ENCODE assay signal across 1 cellular context in the genomic region with DNA sequence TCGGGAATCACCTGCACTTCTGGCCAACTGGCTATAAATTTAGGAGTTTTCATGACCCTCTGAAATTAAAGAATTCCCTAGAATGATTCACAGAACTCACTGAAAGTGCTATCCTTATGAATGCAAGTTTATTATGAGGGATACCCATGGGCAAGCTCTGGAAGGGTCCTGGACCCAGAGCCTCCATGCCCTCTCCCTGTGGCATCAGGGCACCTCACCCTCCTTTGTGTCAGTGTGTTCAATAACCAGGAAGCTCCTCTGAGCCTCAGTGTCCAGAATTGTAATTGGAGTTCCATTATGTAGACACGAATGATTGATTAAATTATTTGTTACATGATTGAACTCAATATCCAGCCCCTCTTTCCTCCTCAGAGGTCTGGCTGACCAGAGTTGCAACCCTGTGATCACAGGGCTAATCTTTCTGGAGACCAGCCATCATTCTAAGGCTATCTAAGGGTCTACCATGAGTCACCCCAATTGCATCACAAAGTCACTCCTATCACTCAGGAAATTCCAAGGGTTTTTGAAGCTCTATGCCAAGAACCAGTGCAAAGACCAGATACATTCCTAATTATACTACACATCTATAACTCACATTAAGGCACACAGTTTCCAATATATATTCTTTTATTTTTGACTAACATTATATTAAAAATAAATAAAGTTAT.
TF ChIP-seq lines count a peak whose summit lies in the region.

No MANE protein-coding gene starts in this region.

TF ChIP-seq in SK-N-SH treated with all-trans-retinoic acid at 6 μM for 48 hours, 23 proteins besides CTCF, POLR2A, EP300 and RAD21 (continued from another document):
- TF ChIP-seq, protein P1, sequence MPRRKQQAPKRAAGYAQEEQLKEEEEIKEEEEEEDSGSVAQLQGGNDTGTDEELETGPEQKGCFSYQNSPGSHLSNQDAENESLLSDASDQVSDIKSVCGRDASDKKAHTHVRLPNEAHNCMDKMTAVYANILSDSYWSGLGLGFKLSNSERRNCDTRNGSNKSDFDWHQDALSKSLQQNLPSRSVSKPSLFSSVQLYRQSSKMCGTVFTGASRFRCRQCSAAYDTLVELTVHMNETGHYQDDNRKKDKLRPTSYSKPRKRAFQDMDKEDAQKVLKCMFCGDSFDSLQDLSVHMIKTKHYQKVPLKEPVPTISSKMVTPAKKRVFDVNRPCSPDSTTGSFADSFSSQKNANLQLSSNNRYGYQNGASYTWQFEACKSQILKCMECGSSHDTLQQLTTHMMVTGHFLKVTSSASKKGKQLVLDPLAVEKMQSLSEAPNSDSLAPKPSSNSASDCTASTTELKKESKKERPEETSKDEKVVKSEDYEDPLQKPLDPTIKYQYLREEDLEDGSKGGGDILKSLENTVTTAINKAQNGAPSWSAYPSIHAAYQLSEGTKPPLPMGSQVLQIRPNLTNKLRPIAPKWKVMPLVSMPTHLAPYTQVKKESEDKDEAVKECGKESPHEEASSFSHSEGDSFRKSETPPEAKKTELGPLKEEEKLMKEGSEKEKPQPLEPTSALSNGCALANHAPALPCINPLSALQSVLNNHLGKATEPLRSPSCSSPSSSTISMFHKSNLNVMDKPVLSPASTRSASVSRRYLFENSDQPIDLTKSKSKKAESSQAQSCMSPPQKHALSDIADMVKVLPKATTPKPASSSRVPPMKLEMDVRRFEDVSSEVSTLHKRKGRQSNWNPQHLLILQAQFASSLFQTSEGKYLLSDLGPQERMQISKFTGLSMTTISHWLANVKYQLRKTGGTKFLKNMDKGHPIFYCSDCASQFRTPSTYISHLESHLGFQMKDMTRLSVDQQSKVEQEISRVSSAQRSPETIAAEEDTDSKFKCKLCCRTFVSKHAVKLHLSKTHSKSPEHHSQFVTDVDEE (CRISPR knock-in tag; IDR thresholded peaks at IDR 0.05): no peak
- TF ChIP-seq PATZ1 (CRISPR knock-in tag; IDR thresholded peaks at IDR 0.05; ENCODE audit: borderline replicate concordance): peak; percentile 27; the same call in 1 of the 2 replicates
- no peak for TF ChIP-seq ZFP30 (CRISPR knock-in tag; IDR thresholded peaks at IDR 0.05)
- no peak for TF ChIP-seq TCF4 (CRISPR knock-in tag; IDR thresholded peaks at IDR 0.05; ENCODE audit: borderline replicate concordance)
- TF ChIP-seq ZC3H10 (CRISPR knock-in tag; IDR thresholded peaks at IDR 0.05): no peak
- TF ChIP-seq ZNF8 (CRISPR knock-in tag; IDR thresholded peaks at IDR 0.05): no peak
- TF ChIP-seq ESRRG (CRISPR knock-in tag; IDR thresholded peaks at IDR 0.05): no peak
- TF ChIP-seq ISL1 (CRISPR knock-in tag; IDR thresholded peaks at IDR 0.05): peak; percentile 85
- TF ChIP-seq ZFP3 (CRISPR knock-in tag; IDR thresholded peaks at IDR 0.05): 0 out of 2 replicates have a peak, but pooled peaks have one; percentile 17
- no peak for TF ChIP-seq RARB (CRISPR knock-in tag; IDR thresholded peaks at IDR 0.05)
TF ChIP-seq in SK-N-SH treated with all-trans-retinoic acid at 6 μM for 48 hours: peak in this region for 6.
